ENCODE assay signal across 1 cellular context in the genomic region with DNA sequence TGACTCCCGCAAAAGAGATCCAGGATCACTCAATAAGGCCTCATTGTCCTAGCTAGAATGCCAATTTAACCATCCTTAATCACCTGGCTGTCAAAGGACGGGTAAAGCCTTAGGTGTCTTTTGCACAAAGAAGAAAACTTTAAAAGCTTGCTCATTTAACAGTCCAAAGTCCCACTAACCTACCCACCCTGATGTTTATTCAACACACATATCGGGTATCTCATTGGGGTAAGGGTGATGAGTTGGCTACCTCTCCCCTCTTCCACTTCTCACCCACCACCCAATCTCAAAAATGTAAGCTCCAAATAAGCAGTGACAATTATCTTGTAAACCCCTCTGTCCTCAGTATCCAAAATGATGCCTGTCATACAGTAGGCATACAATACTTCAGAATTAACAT.
TF ChIP-seq lines count a peak whose summit lies in the region.

No MANE protein-coding gene starts in this region.

TF ChIP-seq in IMR-90, 13 proteins besides CTCF, POLR2A, EP300 and RAD21:
- TF ChIP-seq RFX5 (IDR thresholded peaks at IDR 0.05; ENCODE audit: low read depth, low read length) = no peak
- no peak for TF ChIP-seq CEBPB (IDR thresholded peaks at IDR 0.05; ENCODE audit: low read depth, low read length)
- TF ChIP-seq BHLHE40 (IDR thresholded peaks at IDR 0.05; ENCODE audit: low read depth, low read length) = no peak
- TF ChIP-seq, protein P1, sequence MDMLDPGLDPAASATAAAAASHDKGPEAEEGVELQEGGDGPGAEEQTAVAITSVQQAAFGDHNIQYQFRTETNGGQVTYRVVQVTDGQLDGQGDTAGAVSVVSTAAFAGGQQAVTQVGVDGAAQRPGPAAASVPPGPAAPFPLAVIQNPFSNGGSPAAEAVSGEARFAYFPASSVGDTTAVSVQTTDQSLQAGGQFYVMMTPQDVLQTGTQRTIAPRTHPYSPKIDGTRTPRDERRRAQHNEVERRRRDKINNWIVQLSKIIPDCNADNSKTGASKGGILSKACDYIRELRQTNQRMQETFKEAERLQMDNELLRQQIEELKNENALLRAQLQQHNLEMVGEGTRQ (IDR thresholded peaks at IDR 0.05; ENCODE audit: low read depth, low read length) = no peak
- TF ChIP-seq MXI1 (IDR thresholded peaks at IDR 0.05; ENCODE audit: borderline replicate concordance, low read depth, low read length) = no peak
- no peak for TF ChIP-seq MAZ (IDR thresholded peaks at IDR 0.05; ENCODE audit: borderline replicate concordance, low read depth, low read length)
- no peak for TF ChIP-seq RCOR1 (IDR thresholded peaks at IDR 0.05; ENCODE audit: insufficient replicate concordance, low read length)
- no peak for TF ChIP-seq MAFK (IDR thresholded peaks at IDR 0.05; ENCODE audit: low read depth, low read length)
- no peak for TF ChIP-seq SMC3 (IDR thresholded peaks at IDR 0.05; ENCODE audit: low read depth, low read length)
- TF ChIP-seq NFE2L2 (IDR thresholded peaks at IDR 0.05; ENCODE audit: low read depth, low read length) = no peak
- TF ChIP-seq, protein P2, sequence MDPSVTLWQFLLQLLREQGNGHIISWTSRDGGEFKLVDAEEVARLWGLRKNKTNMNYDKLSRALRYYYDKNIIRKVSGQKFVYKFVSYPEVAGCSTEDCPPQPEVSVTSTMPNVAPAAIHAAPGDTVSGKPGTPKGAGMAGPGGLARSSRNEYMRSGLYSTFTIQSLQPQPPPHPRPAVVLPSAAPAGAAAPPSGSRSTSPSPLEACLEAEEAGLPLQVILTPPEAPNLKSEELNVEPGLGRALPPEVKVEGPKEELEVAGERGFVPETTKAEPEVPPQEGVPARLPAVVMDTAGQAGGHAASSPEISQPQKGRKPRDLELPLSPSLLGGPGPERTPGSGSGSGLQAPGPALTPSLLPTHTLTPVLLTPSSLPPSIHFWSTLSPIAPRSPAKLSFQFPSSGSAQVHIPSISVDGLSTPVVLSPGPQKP (IDR thresholded peaks at IDR 0.05; ENCODE audit: borderline replicate concordance, low read depth, low read length) = no peak
- no peak for TF ChIP-seq FOS (IDR thresholded peaks at IDR 0.05; ENCODE audit: low read depth, low read length)
- TF ChIP-seq CHD1 (IDR thresholded peaks at IDR 0.05; ENCODE audit: low read depth, low read length) = no peak
